8 cellular contexts compared by ENCODE assay signal in genomic region chr5:95285406-95285761, GRCh38. TPM values are rescaled to one million over a fixed set of nuclear protein-coding genes. Genes with fewer than 3 reads are reported as not detected.
DNase-seq lines count a peak whose midpoint lies in the region; ATAC-seq and TF ChIP-seq lines count a peak whose summit lies in the region.

No MANE protein-coding gene starts in this region.

- H3K36me3 Mint-ChIP-seq in H9 (ENCODE audit: insufficient read depth in 1 of 3, low read depth in 3 of 3), result peaks cover 0 to 1% (median 0%) of the 10 kb centered on the region in 3 experiments; a peak in 1 of 7 replicates
- no peaks in the 10 kb centered on the region for H3K36me3 Mint-ChIP-seq in glutamatergic neuron (ENCODE audit: unreplicated experiment)

- no CpG with 5 or more reads among the region's 14 CpGs for WGBS in H9 (ENCODE audit: extremely low coverage, insufficient read length, low lambda C conversion rate)

- no peak overlapping the region for H4K8ac ChIP-seq in H9 (replicated peaks; ENCODE audit: insufficient read length, low read depth, low read length)

- H3K27ac Mint-ChIP-seq in H9, result peak overlapping the region in 1 of 3 experiments; percentile 65; a peak in 1 of 7 replicates
- no peak overlapping the region for H3K27ac Mint-ChIP-seq in glutamatergic neuron (ENCODE audit: unreplicated experiment)

- peak; percentile 36 for DNase-seq in H9
- DNase-seq in SW480 (ENCODE audit: low spot score), result peak; percentile 4
- DNase-seq in glutamatergic neuron, result no peak
- no peak for DNase-seq in DMS114 treated with DMSO at 0.1 percent for 48 hours (lab: John Stamatoyannopoulos, UW; ENCODE audit: unreplicated experiment)
- DNase-seq in mucosa of descending colon, result no peak
- no peak for DNase-seq in stimulated activated CD4-positive, alpha-beta T cell treated with anti-CD3 and anti-CD28 coated beads, Interleukin-2, amount 100 ng/mL, for 24 hours
- no peak for DNase-seq in HUDEP-2 (lab: John Stamatoyannopoulos, UW; ENCODE audit: unreplicated experiment in 76 of 76)

- H3K27me3 ChIP-seq in H9 (ENCODE audit: insufficient read depth, low read length) (peaks cover 6% of the 10 kb centered on the region; the same call in 1 of the 2 replicates), skeletal muscle satellite cell (ENCODE audit: control insufficient read depth, insufficient read depth, low read length) (peaks cover 69% of the 10 kb centered on the region)

- no peak overlapping the region for H4K5ac ChIP-seq in H9 (ENCODE audit: insufficient read length, low read depth, low read length)

- H3K9me3 ChIP-seq in H9 (ENCODE audit: control insufficient read depth, low read depth, low read length) (no peaks in the 10 kb centered on the region), skeletal muscle satellite cell (replicated peaks; ENCODE audit: low read length) (no peaks in the 10 kb centered on the region), mucosa of descending colon (no peaks in the 10 kb centered on the region)

- peak overlapping the region; percentile 74 for H3K4me3 ChIP-seq in skeletal muscle satellite cell (ENCODE audit: low read length)
- no peak overlapping the region for H3K4me3 ChIP-seq in mucosa of descending colon

- no peaks in the 10 kb centered on the region for H4K20me1 ChIP-seq in H9 (ENCODE audit: control insufficient read depth, insufficient read depth, insufficient read length)

- H3K9me3 Mint-ChIP-seq in H9 (no peaks in the 10 kb centered on the region; a peak in 1 of 5 replicates), glutamatergic neuron (ENCODE audit: unreplicated experiment) (peaks cover 2% of the 10 kb centered on the region)

- H2AFZ ChIP-seq in H9 (ENCODE audit: low read length), result no peak overlapping the region

- H3K4me1 ChIP-seq in H9 (ENCODE audit: insufficient read depth, low read length), result peaks cover 2% of the 10 kb centered on the region; the same call in 1 of the 2 replicates
- peaks cover 10% of the 10 kb centered on the region for H3K4me1 ChIP-seq in skeletal muscle satellite cell (ENCODE audit: control insufficient read depth, insufficient read depth, low read length)
- H3K4me1 ChIP-seq in mucosa of descending colon (ENCODE audit: low read depth), result peaks cover 8% of the 10 kb centered on the region

- no peak overlapping the region for H4K91ac ChIP-seq in H9 (ENCODE audit: insufficient read length, low read depth, low read length)

- H3K4ac ChIP-seq in H9 (ENCODE audit: low read depth, low read length), result no peak overlapping the region

- H3K23ac ChIP-seq in H9 (ENCODE audit: insufficient read length, low read depth, low read length), result no peak overlapping the region

- H3K9ac ChIP-seq in H9 (ENCODE audit: extremely low read depth, insufficient read length, low read length) (no peak overlapping the region), skeletal muscle satellite cell (ENCODE audit: low read depth, low read length) (no peak overlapping the region)

- peaks cover 38 to 39% of the 10 kb centered on the region in 2 experiments for H3K4me1 Mint-ChIP-seq in H9
- H3K4me1 Mint-ChIP-seq in glutamatergic neuron (ENCODE audit: low read depth, unreplicated experiment), result peaks cover 10% of the 10 kb centered on the region

- no peak overlapping the region for H2BK5ac ChIP-seq in H9 (ENCODE audit: insufficient read length, low read length)

- H3T11ph ChIP-seq in H9 (ENCODE audit: low read length), result no peak overlapping the region

- no peak overlapping the region for H3K27ac ChIP-seq in H9 (ENCODE audit: insufficient read length, low read depth, low read length)

- H3K23me2 ChIP-seq in H9 (ENCODE audit: insufficient read length, low read depth, low read length, poor library complexity, severe bottlenecking), result peaks cover 10% of the 10 kb centered on the region

- H2AK5ac ChIP-seq in H9 (ENCODE audit: insufficient read length, low read length), result no peak overlapping the region

- H3K14ac ChIP-seq in H9 (ENCODE audit: insufficient read depth, low read length), result no peak overlapping the region

- no peaks in the 10 kb centered on the region for H3K79me1 ChIP-seq in H9 (ENCODE audit: insufficient read depth, low read depth, low read length, poor library complexity, severe bottlenecking)

- no peak overlapping the region for H2BK120ac ChIP-seq in H9 (ENCODE audit: low read depth, low read length, poor library complexity, severe bottlenecking)

- H3K36me3 ChIP-seq in skeletal muscle satellite cell (ENCODE audit: insufficient read depth, low read length) (no peaks in the 10 kb centered on the region), mucosa of descending colon (ENCODE audit: low read depth) (no peaks in the 10 kb centered on the region)

- H3K56ac ChIP-seq in H9 (ENCODE audit: insufficient read length, low read depth, low read length), result no peak overlapping the region

- no peak overlapping the region for H2BK12ac ChIP-seq in H9 (ENCODE audit: insufficient read length, low read depth, low read length)

- peak overlapping the region; percentile 95 for H3K4me2 ChIP-seq in H9 (ENCODE audit: insufficient read depth, insufficient read length, low read length)
- peak overlapping the region; percentile 92 for H3K4me2 ChIP-seq in skeletal muscle satellite cell (ENCODE audit: low read length)

- intact Hi-C loops in mucosa of descending colon (cut with DNase I, micrococcal nuclease), result no loop called here

- H3K79me2 ChIP-seq in H9 (ENCODE audit: insufficient read depth, low read length), result no peaks in the 10 kb centered on the region

- peaks cover 25% of the 10 kb centered on the region for H3K27me3 Mint-ChIP-seq in H9 (ENCODE audit: low read depth)
- H3K27me3 Mint-ChIP-seq in glutamatergic neuron (ENCODE audit: unreplicated experiment), result peaks cover 12% of the 10 kb centered on the region

- no peak for ATAC-seq in mucosa of descending colon

- H3K4me3 Mint-ChIP-seq in H9 (peak overlapping the region; percentile 64 to 88), glutamatergic neuron (ENCODE audit: unreplicated experiment) (peak overlapping the region; percentile 87)

- TF ChIP-seq CTCF in H9 (conservative IDR thresholded peaks at IDR 0.05) (no peak), glutamatergic neuron (IDR thresholded peaks at IDR 0.05; ENCODE audit: partially characterized antibody, unreplicated experiment) (no peak), mucosa of descending colon (IDR thresholded peaks at IDR 0.05) (no peak)

- no peak overlapping the region for H2BK20ac ChIP-seq in H9 (ENCODE audit: low read depth, low read length, poor library complexity, severe bottlenecking)

- H3K18ac ChIP-seq in H9 (ENCODE audit: insufficient read length, low read depth, low read length), result no peak overlapping the region

- H2BK15ac ChIP-seq in H9 (ENCODE audit: low read depth, low read length), result no peak overlapping the region

RNA-seq across cellular contexts. Expression of gene MCTP1, which starts 0.5 kb away (rescaled TPM):
- total RNA-seq in H9 (2021), result 2.5 and 3.0 TPM in 2 replicates
- 1.7 TPM for total RNA-seq in glutamatergic neuron (ENCODE audit: unreplicated experiment)
- 44.1 and 55.3 TPM in 2 replicates for total RNA-seq in skeletal muscle satellite cell (2012; rRNA removed)
- 10 to 100 TPM in 1 of 3 donors, 1 to 10 TPM in 2; 6.8 to 12.3 (median 7.7) TPM for total RNA-seq in mucosa of descending colon

Comparison
In these comparisons a context has a peak if more than half of its experiments do, and no peak if none do; other contexts are left out.
1. DNase-seq: peak in H9 (single experiment) and SW480 (single experiment); none in glutamatergic neuron (single experiment), DMS114 treated with DMSO at 0.1 percent for 48 hours (single experiment), mucosa of descending colon (0 of 3), stimulated activated CD4-positive, alpha-beta T cell treated with anti-CD3 and anti-CD28 coated beads, Interleukin-2, amount 100 ng/mL, for 24 hours (0 of 2) and HUDEP-2 (0 of 76).